ENCODE assay signal across 28 cellular contexts in the genomic region with DNA sequence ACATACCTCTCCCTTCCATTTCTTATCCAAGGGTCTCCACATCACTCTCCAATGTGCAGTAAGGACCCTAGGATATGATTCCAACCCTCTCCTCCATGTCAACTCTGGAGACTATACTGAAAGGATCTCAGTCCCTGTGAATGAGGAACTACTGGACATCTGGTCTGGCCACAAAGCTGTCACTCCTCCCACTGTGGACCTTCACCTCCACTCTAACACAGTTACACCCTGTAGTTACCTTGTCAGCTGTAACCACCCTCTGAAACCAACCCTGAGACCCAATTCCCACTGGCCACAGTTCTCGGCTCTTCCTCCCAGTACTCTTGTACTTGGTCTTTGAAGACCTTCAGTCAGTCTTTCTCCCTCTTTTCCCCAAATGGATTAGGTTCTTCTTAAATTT. TPM values are rescaled to one million over a fixed set of nuclear protein-coding genes. Genes with fewer than 3 reads are reported as not detected.
"Had no signal": no experiment of that assay in that cellular context is flagged by ENCODE, and none has a peak within 500 bp of the region (broad histone marks: within the 10 kb centered on the region; RNA-seq: fewer than 3 reads in every experiment).

No MANE protein-coding gene starts in this region.

- H3K27me3 ChIP-seq: breast epithelium, esophagus squamous epithelium, left lung, right atrium auricular region, upper lobe of left lung had no signal

- H3K36me3 ChIP-seq: breast epithelium had no signal

- DNase-seq: activated CD4-positive, alpha-beta T cell treated with anti-CD3 and anti-CD28 coated beads for 48 hours; activated CD4-positive, alpha-beta T cell treated with anti-CD3 and anti-CD28 coated beads, Interleukin-2, amount 50 U/mL, for 48 hours; activated naive CD8-positive, alpha-beta T cell treated with anti-CD3 and anti-CD28 coated beads, Interleukin-2, amount 50 U/mL, for 24 hours; amygdala; central memory CD4-positive, alpha-beta T cell; esophagus squamous epithelium; foreskin melanocyte; kidney glomerular epithelial cell; left lung; mesendoderm; naive thymus-derived CD4-positive, alpha-beta T cell; nucleus accumbens; stimulated activated naive CD4-positive, alpha-beta T cell treated with Interleukin-2 at 50 U/mL for 16 hours; T-helper 1 cell; T1000; upper lobe of left lung; WERI-Rb-1 had no signal

- H3K27me3 Mint-ChIP-seq: activated naive CD4-positive, alpha-beta T cell treated with anti-CD3 and anti-CD28 coated beads, Interleukin-2, amount 50 U/mL, for 24 hours; activated naive CD8-positive, alpha-beta T cell treated with anti-CD3 and anti-CD28 coated beads, Interleukin-2, amount 50 U/mL, for 24 hours; naive thymus-derived CD4-positive, alpha-beta T cell had no signal

- H3K27ac Mint-ChIP-seq: activated naive CD4-positive, alpha-beta T cell treated with anti-CD3 and anti-CD28 coated beads, Interleukin-2, amount 50 U/mL, for 24 hours; activated naive CD8-positive, alpha-beta T cell treated with anti-CD3 and anti-CD28 coated beads, Interleukin-2, amount 50 U/mL, for 24 hours had no signal

- H3K4me3 Mint-ChIP-seq: activated naive CD8-positive, alpha-beta T cell treated with anti-CD3 and anti-CD28 coated beads, Interleukin-2, amount 50 U/mL, for 24 hours had no signal

- ATAC-seq: activated CD4-positive, CD25-positive, alpha-beta regulatory T cell treated with anti-CD3 and anti-CD28 coated beads, Interleukin-2, amount 50 U/mL, for 24 hours; activated naive CD8-positive, alpha-beta T cell treated with anti-CD3 and anti-CD28 coated beads, Interleukin-2, amount 50 U/mL, for 24 hours; left lung; naive thymus-derived CD4-positive, alpha-beta T cell had no signal

- H3K9me3 ChIP-seq: breast epithelium, esophagus squamous epithelium, left lung, right atrium auricular region, thoracic aorta, upper lobe of left lung had no signal

- H3K4me3 ChIP-seq: breast epithelium, esophagus squamous epithelium, left lung, lung, right atrium auricular region, thoracic aorta, upper lobe of left lung had no signal

- H3K9me3 Mint-ChIP-seq: activated naive CD4-positive, alpha-beta T cell treated with anti-CD3 and anti-CD28 coated beads, Interleukin-2, amount 50 U/mL, for 24 hours; activated naive CD8-positive, alpha-beta T cell treated with anti-CD3 and anti-CD28 coated beads, Interleukin-2, amount 50 U/mL, for 24 hours had no signal

- H3K27ac ChIP-seq: breast epithelium, epithelial cell of prostate, esophagus squamous epithelium, left lung, parathyroid adenoma, right atrium auricular region, thoracic aorta, upper lobe of left lung, WERI-Rb-1 had no signal

RNA-seq across cellular contexts. Expression of a gene that starts 18.4 kb away (rescaled TPM):
- total RNA-seq: breast epithelium; glomerular endothelial cell; left lung; lung; naive thymus-derived CD4-positive, alpha-beta T cell; pulmonary artery endothelial cell; right atrium auricular region; subcutaneous adipose tissue; thoracic aorta; upper lobe of left lung had no signal
